8 cellular contexts compared by ENCODE assay signal in the genomic region with DNA sequence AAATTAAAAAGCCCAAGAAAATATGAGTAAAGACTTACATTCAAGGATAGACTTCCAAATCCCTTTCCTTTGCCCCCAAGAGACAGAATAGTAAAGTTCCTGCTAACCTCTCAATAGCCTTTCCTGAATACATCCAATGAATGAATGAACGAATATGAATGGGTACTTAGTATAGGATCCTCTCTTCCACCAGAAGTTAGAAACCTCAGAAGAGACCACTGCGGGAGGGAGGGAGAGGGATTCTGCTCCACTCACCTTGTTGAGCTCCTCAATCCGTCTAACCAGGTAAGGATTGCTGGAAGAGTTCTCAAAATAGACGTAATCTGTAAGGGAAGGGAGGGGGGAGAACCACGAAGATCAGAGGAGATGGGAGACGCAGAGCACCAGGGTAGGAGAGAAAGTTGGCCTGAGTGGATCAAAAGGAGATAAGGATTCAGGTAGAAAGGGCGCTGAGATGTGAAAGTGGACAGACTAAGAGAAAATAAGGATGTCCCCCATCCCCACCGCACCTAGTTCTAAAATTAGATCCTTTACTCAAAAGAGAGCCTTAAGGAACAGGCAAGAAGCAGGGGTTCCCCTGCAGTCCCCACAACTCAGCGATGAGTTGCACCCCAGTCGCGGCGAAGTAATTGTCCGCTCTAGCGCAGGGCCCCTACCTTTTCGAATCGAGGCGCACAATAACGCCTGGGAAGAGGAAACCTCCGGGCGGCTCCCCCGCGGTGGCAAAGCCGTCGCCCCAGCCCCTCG. TPM values are rescaled to one million over a fixed set of nuclear protein-coding genes. Genes with fewer than 3 reads are reported as not detected.
A peak's percentile ranks its signal among the peaks of the same experiment; 100 is the strongest.
DNase-seq lines count a peak whose midpoint lies in the region; ATAC-seq, FAIRE-seq and TF ChIP-seq lines count a peak whose summit lies in the region.

No MANE protein-coding gene starts in this region.

- H3K9ac ChIP-seq in keratinocyte (ENCODE audit: control insufficient read depth, extremely low read depth, insufficient read depth, low read length): peak overlapping the region; percentile 95

- peaks cover 48% of the 10 kb centered on the region for H3K79me2 ChIP-seq in keratinocyte (ENCODE audit: control insufficient read depth, insufficient read depth, low read length)

- peak; percentile 44 to 50 for DNase-seq in activated T-cell treated with anti-CD3 and anti-CD28 coated beads, Interleukin-2, amount 50 U/mL, for 72 hours
- no peak for DNase-seq in activated T-cell treated with anti-CD3 and anti-CD28 coated beads, Interleukin-2, amount 50 U/mL, for 1 hour
- DNase-seq in keratinocyte (ENCODE audit: low read depth, low spot score) (no peak), testis (peak; percentile 32), GM03348 (ENCODE audit: low spot score) (no peak), head of caudate nucleus (no peak), pons (ENCODE audit: low spot score) (no peak)

- H3K9me3 ChIP-seq in keratinocyte (ENCODE audit: control insufficient read depth, low read depth, low read length) (no peaks in the 10 kb centered on the region), testis (no peaks in the 10 kb centered on the region)

- H3K9me3 Mint-ChIP-seq in activated T-cell treated with anti-CD3 and anti-CD28 coated beads, Interleukin-2, amount 50 U/mL, for 72 hours: no peaks in the 10 kb centered on the region
- no peaks in the 10 kb centered on the region for H3K9me3 Mint-ChIP-seq in activated naive CD4-positive, alpha-beta T cell treated with anti-CD3 and anti-CD28 coated beads, Interleukin-2, amount 50 U/mL, for 24 hours

- no peaks in the 10 kb centered on the region for H4K20me1 ChIP-seq in keratinocyte (ENCODE audit: control insufficient read depth, extremely low read depth, insufficient read depth, low read length)

- H3K27ac Mint-ChIP-seq in activated T-cell treated with anti-CD3 and anti-CD28 coated beads, Interleukin-2, amount 50 U/mL, for 72 hours: peak overlapping the region; percentile 98
- H3K27ac Mint-ChIP-seq in activated naive CD4-positive, alpha-beta T cell treated with anti-CD3 and anti-CD28 coated beads, Interleukin-2, amount 50 U/mL, for 24 hours: peak overlapping the region; percentile 83

- peak overlapping the region; percentile 93 to 98 for H3K4me3 Mint-ChIP-seq in activated T-cell treated with anti-CD3 and anti-CD28 coated beads, Interleukin-2, amount 50 U/mL, for 72 hours
- peak overlapping the region; percentile 98 for H3K4me3 Mint-ChIP-seq in activated naive CD4-positive, alpha-beta T cell treated with anti-CD3 and anti-CD28 coated beads, Interleukin-2, amount 50 U/mL, for 24 hours

- no peak for FAIRE-seq in keratinocyte (lab: Jason Lieb, UNC)

- 0 to 1% methylated on average over 21 to 25 of the region's 25 CpGs for WGBS in testis, 2 donors

- H3K27ac ChIP-seq in keratinocyte (ENCODE audit: control insufficient read depth, insufficient read depth, low read length): peak overlapping the region; percentile 95
- peak overlapping the region; percentile 96 to 98 for H3K27ac ChIP-seq in testis

- H3K4me1 Mint-ChIP-seq in activated T-cell treated with anti-CD3 and anti-CD28 coated beads, Interleukin-2, amount 50 U/mL, for 72 hours (ENCODE audit: low read depth): peaks cover 56% of the 10 kb centered on the region
- peaks cover 53% of the 10 kb centered on the region for H3K4me1 Mint-ChIP-seq in activated naive CD4-positive, alpha-beta T cell treated with anti-CD3 and anti-CD28 coated beads, Interleukin-2, amount 50 U/mL, for 24 hours

- dilution Hi-C loops in keratinocyte (cut with MboI; ENCODE audit: extremely low pct_ligation_motif_present, low sequenced_read_pairs): no loop called here

- ATAC-seq in activated T-cell treated with anti-CD3 and anti-CD28 coated beads, Interleukin-2, amount 50 U/mL, for 72 hours (replicated peaks in 1 of 2): no peak

- no peak overlapping the region for H2AFZ ChIP-seq in keratinocyte (ENCODE audit: control insufficient read depth, low read length)

- peak overlapping the region; percentile 99 for H3K4me2 ChIP-seq in keratinocyte (ENCODE audit: control insufficient read depth, extremely low read depth, insufficient read depth, low read depth, low read length)

- H3K36me3 ChIP-seq in keratinocyte (ENCODE audit: control insufficient read depth in 2 of 2, extremely low read depth in 1 of 2, insufficient read depth in 2 of 2, low read length in 2 of 2) (peaks cover 36 to 37% of the 10 kb centered on the region in 2 experiments), testis (ENCODE audit: low read depth, missing control alignments) (no peaks in the 10 kb centered on the region)

- H3K4me1 ChIP-seq in keratinocyte (ENCODE audit: control insufficient read depth, extremely low read depth, insufficient read depth, low read length) (peaks cover 14% of the 10 kb centered on the region), testis (peaks cover 30% of the 10 kb centered on the region)

- intact Hi-C loops in testis (cut with DNase I; ENCODE audit: low total_unique reads) (no loop called here), head of caudate nucleus (cut with DNase I) (no loop called here)

- no peak for TF ChIP-seq POLR2A in testis (IDR thresholded peaks at IDR 0.05)

- peaks cover 28 to 50% of the 10 kb centered on the region in 2 donors for H3K36me3 Mint-ChIP-seq in activated T-cell treated with anti-CD3 and anti-CD28 coated beads, Interleukin-2, amount 50 U/mL, for 72 hours (ENCODE audit: insufficient read depth in 2 of 2)
- H3K36me3 Mint-ChIP-seq in activated naive CD4-positive, alpha-beta T cell treated with anti-CD3 and anti-CD28 coated beads, Interleukin-2, amount 50 U/mL, for 24 hours: peaks cover 36% of the 10 kb centered on the region

- H3K27me3 ChIP-seq in keratinocyte (ENCODE audit: control insufficient read depth, extremely low read depth, insufficient read depth, low read length): no peaks in the 10 kb centered on the region
- no peaks in the 10 kb centered on the region for H3K27me3 ChIP-seq in testis

- H3K27me3 Mint-ChIP-seq in activated T-cell treated with anti-CD3 and anti-CD28 coated beads, Interleukin-2, amount 50 U/mL, for 72 hours (ENCODE audit: low read depth): no peaks in the 10 kb centered on the region
- H3K27me3 Mint-ChIP-seq in activated naive CD4-positive, alpha-beta T cell treated with anti-CD3 and anti-CD28 coated beads, Interleukin-2, amount 50 U/mL, for 24 hours: no peaks in the 10 kb centered on the region

- peak overlapping the region; percentile 77 to 99 (median 86) for H3K4me3 ChIP-seq in keratinocyte (ENCODE audit: control insufficient read depth in 2 of 3, extremely low read depth in 1 of 3, insufficient read depth in 2 of 3, low read depth in 1 of 3, low read length in 3 of 3)
- peak overlapping the region; percentile 95 to 99 for H3K4me3 ChIP-seq in testis

- no peaks in the 10 kb centered on the region for H3K9me1 ChIP-seq in keratinocyte (ENCODE audit: control insufficient read depth, extremely low read depth, insufficient read depth, low read length)

- TF ChIP-seq CTCF in keratinocyte (optimal IDR thresholded peaks at IDR 0.05 in 1 of 3, IDR thresholded peaks at IDR 0.05 in 1 of 3, conservative IDR thresholded peaks at IDR 0.05 in 1 of 3; ENCODE audit: extremely low read depth in 1 of 3, insufficient read depth in 2 of 3, low read length in 3 of 3): no peak
- no peak for TF ChIP-seq CTCF in testis (IDR thresholded peaks at IDR 0.05)

RNA-seq across cellular contexts. Expression of a gene that starts 1.1 kb away (rescaled TPM):
- 100 to 1,000 TPM; 173 to 241 TPM for total RNA-seq in activated T-cell treated with anti-CD3 and anti-CD28 coated beads, Interleukin-2, amount 50 U/mL, for 72 hours
- 29.4 to 44.3 TPM (median 39.7 TPM) in 3 replicates for polyA plus RNA-seq in keratinocyte
- 36.0 TPM for polyA plus RNA-seq in keratinocyte (2011; ENCODE audit: low read depth)
- 25.2 and 30.6 TPM in 2 replicates for polyA plus RNA-seq in keratinocyte (2011; cell fraction: cytosol; rRNA removed)
- 65.7 and 66.8 TPM in 2 replicates for polyA plus RNA-seq in keratinocyte (2011; cell fraction: nucleus; rRNA removed)
- 49.0 and 96.6 TPM in 2 replicates for polyA plus RNA-seq in keratinocyte (2012; ENCODE audit: low replicate concordance)
- 56.3 to 107 TPM (median 107 TPM) in 3 replicates for polyA minus RNA-seq in keratinocyte
- 43.5 TPM for polyA minus RNA-seq in keratinocyte (2011; cell fraction: cytosol; rRNA and poly(A)+ RNA removed)
- 43.9 and 54.5 TPM in 2 replicates for polyA minus RNA-seq in keratinocyte (2011; cell fraction: nucleus; rRNA and poly(A)+ RNA removed)
- total RNA-seq in testis: 100 to 1,000 TPM in 1 of 2 donors, 10 to 100 TPM in 1; 97.2 to 115 TPM
- 87.6 TPM for polyA plus RNA-seq in testis (ENCODE audit: insufficient read depth, low read depth, low replicate concordance)

RNA-seq across cellular contexts. Expression of a gene that starts 9.2 kb away (rescaled TPM):
- 10 to 100 TPM; 32.8 to 36.8 TPM for total RNA-seq in activated T-cell treated with anti-CD3 and anti-CD28 coated beads, Interleukin-2, amount 50 U/mL, for 72 hours
- polyA plus RNA-seq in keratinocyte (10.1 to 12.3 TPM (median 10.5 TPM) in 3 replicates), testis (ENCODE audit: insufficient read depth, low read depth, low replicate concordance) (25.0 TPM)
- polyA plus RNA-seq in keratinocyte (2011; ENCODE audit: low read depth): 4.3 TPM
- 4.7 and 7.8 TPM in 2 replicates for polyA plus RNA-seq in keratinocyte (2011; cell fraction: cytosol; rRNA removed)
- polyA plus RNA-seq in keratinocyte (2011; cell fraction: nucleus; rRNA removed): 31.6 and 35.4 TPM in 2 replicates
- polyA plus RNA-seq in keratinocyte (2012; ENCODE audit: low replicate concordance): 10.6 and 11.7 TPM in 2 replicates
- polyA minus RNA-seq in keratinocyte: 5.7 to 10.8 TPM (median 9.4 TPM) in 3 replicates
- polyA minus RNA-seq in keratinocyte (2011; cell fraction: cytosol; rRNA and poly(A)+ RNA removed): 7.5 TPM
- 9.0 and 14.4 TPM in 2 replicates for polyA minus RNA-seq in keratinocyte (2011; cell fraction: nucleus; rRNA and poly(A)+ RNA removed)
- total RNA-seq in testis: 10 to 100 TPM; 24.3 to 30.0 TPM

RNA-seq across cellular contexts. Expression of a gene that starts 12.0 kb away (rescaled TPM):
- total RNA-seq in activated T-cell treated with anti-CD3 and anti-CD28 coated beads, Interleukin-2, amount 50 U/mL, for 72 hours: 100 to 1,000 TPM; 132 to 148 TPM
- 13.6 to 15.1 TPM (median 13.6 TPM) in 3 replicates for polyA plus RNA-seq in keratinocyte
- polyA plus RNA-seq in keratinocyte (2011; ENCODE audit: low read depth): 10.9 TPM
- 5.5 and 6.4 TPM in 2 replicates for polyA plus RNA-seq in keratinocyte (2011; cell fraction: cytosol; rRNA removed)
- 40.3 and 47.3 TPM in 2 replicates for polyA plus RNA-seq in keratinocyte (2011; cell fraction: nucleus; rRNA removed)
- 12.8 and 16.1 TPM in 2 replicates for polyA plus RNA-seq in keratinocyte (2012; ENCODE audit: low replicate concordance)
- 18.4 to 40.8 TPM (median 19.1 TPM) in 3 replicates for polyA minus RNA-seq in keratinocyte
- 17.3 TPM for polyA minus RNA-seq in keratinocyte (2011; cell fraction: cytosol; rRNA and poly(A)+ RNA removed)
- 9.6 and 10.6 TPM in 2 replicates for polyA minus RNA-seq in keratinocyte (2011; cell fraction: nucleus; rRNA and poly(A)+ RNA removed)
- total RNA-seq in testis: 10 to 100 TPM; 39.3 to 57.8 TPM
- polyA plus RNA-seq in testis (ENCODE audit: insufficient read depth, low read depth, low replicate concordance): 29.3 TPM

RNA-seq across cellular contexts. Expression of a gene that starts 12.5 kb away (rescaled TPM):
- 1 to 10 TPM; 5.1 to 6.7 TPM for total RNA-seq in activated T-cell treated with anti-CD3 and anti-CD28 coated beads, Interleukin-2, amount 50 U/mL, for 72 hours
- polyA plus RNA-seq in keratinocyte (1.0 to 1.9 TPM (median 1.5 TPM) in 3 replicates), testis (ENCODE audit: insufficient read depth, low read depth, low replicate concordance) (9.0 TPM)
- polyA plus RNA-seq in keratinocyte (2011; ENCODE audit: low read depth): 0.42 TPM
- polyA plus RNA-seq in keratinocyte (2011; cell fraction: cytosol; rRNA removed): 0.92 and 1.6 TPM in 2 replicates
- polyA plus RNA-seq in keratinocyte (2011; cell fraction: nucleus; rRNA removed): 0.96 and 1.2 TPM in 2 replicates
- 1.7 TPM in 2 replicates for polyA plus RNA-seq in keratinocyte (2012; ENCODE audit: low replicate concordance)
- polyA minus RNA-seq in keratinocyte: 1.2 to 1.3 TPM in 2 of 3 replicates, not detected in the other
- not detected for polyA minus RNA-seq in keratinocyte (2011; cell fraction: cytosol; rRNA and poly(A)+ RNA removed)
- polyA minus RNA-seq in keratinocyte (2011; cell fraction: nucleus; rRNA and poly(A)+ RNA removed): 0.39 TPM in 1 of 2 replicates, not detected in the other
- 1 to 10 TPM; 6.1 to 9.7 TPM for total RNA-seq in testis

RNA-seq across cellular contexts. Expression of a gene that starts 21.2 kb away (rescaled TPM):
- total RNA-seq in activated T-cell treated with anti-CD3 and anti-CD28 coated beads, Interleukin-2, amount 50 U/mL, for 72 hours: 10 to 100 TPM; 72.2 to 79.9 TPM
- 15.1 to 28.2 TPM (median 17.7 TPM) in 3 replicates for polyA plus RNA-seq in keratinocyte
- polyA plus RNA-seq in keratinocyte (2011; ENCODE audit: low read depth): 9.4 TPM
- 10.3 and 28.9 TPM in 2 replicates for polyA plus RNA-seq in keratinocyte (2011; cell fraction: cytosol; rRNA removed)
- 31.7 and 47.5 TPM in 2 replicates for polyA plus RNA-seq in keratinocyte (2011; cell fraction: nucleus; rRNA removed)
- polyA plus RNA-seq in keratinocyte (2012; ENCODE audit: low replicate concordance): 24.0 and 24.7 TPM in 2 replicates
- polyA minus RNA-seq in keratinocyte: 7.4 to 15.9 TPM (median 8.8 TPM) in 3 replicates
- polyA minus RNA-seq in keratinocyte (2011; cell fraction: cytosol; rRNA and poly(A)+ RNA removed): 48.2 TPM
- 18.9 and 23.1 TPM in 2 replicates for polyA minus RNA-seq in keratinocyte (2011; cell fraction: nucleus; rRNA and poly(A)+ RNA removed)
- 10 to 100 TPM; 66.4 to 69.2 TPM for total RNA-seq in testis
- polyA plus RNA-seq in testis (ENCODE audit: insufficient read depth, low read depth, low replicate concordance): 36.6 TPM

Comparison
In these comparisons a context has a peak if more than half of its experiments do, and no peak if none do; other contexts are left out.
1. DNase-seq: peak in activated T-cell treated with anti-CD3 and anti-CD28 coated beads, Interleukin-2, amount 50 U/mL, for 72 hours (2 of 2) and testis (single experiment); none in activated T-cell treated with anti-CD3 and anti-CD28 coated beads, Interleukin-2, amount 50 U/mL, for 1 hour (single experiment), keratinocyte (single experiment), GM03348 (single experiment), head of caudate nucleus (0 of 42) and pons (single experiment).